Comparison of ENCODE assay signal across 33 cellular contexts in the genomic region with DNA sequence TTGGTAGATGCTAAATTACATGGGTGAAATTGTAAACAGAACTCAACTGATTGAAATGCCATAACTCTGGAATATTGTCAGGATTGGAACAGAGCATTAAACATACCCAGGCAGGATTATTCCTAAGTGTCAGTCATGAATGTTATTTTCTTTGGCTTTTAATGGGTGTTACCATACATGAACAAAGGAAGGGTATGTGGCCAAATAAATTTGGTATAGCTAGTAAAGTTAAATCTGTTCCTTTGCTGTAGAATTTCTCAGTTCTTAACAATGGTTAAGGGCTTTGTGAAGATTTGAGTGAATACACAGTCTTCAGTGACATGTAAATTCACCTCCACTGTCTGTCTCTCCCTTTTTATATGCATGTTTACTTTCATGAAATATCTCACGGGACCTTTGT.
"Had no signal": no experiment of that assay in that cellular context is flagged by ENCODE, and none has a peak within 500 bp of the region (broad histone marks: within the 10 kb centered on the region; RNA-seq: fewer than 3 reads in every experiment).

No MANE protein-coding gene starts in this region.

- DNase-seq: Karpas-422, Kasumi-1, KG1, MG63, MM.1S, MV-4-11, NCI-H1048, NCI-H1092, NCI-H1092 treated with DMSO at 0.1 percent for 48 hours, NCI-H1105, NCI-H1105 treated with DMSO at 0.1 percent for 48 hours, NCI-H1417, NCI-H1417 treated with DMSO at 0.1 percent for 48 hours, NCI-H1436, NCI-H1436 treated with DMSO at 0.1 percent for 48 hours, NCI-H146, NCI-H1694, NCI-H1694 treated with DMSO at 0.1 percent for 48 hours, NCI-H187, NCI-H187 treated with DMSO at 0.1 percent for 48 hours, NCI-H1930, NCI-H2029, NCI-H2029 treated with DMSO at 0.1 percent for 48 hours, NCI-H2081, NCI-H2081 treated with DMSO at 0.1 percent for 48 hours, NCI-H2107, NCI-H2171, NCI-H2171 treated with DMSO at 0.1 percent for 48 hours, NCI-H2227 treated with DMSO at 0.1 percent for 48 hours, NCI-H226, NCI-H345, NCI-H446, NCI-H446 treated with DMSO at 0.1 percent for 48 hours had no signal
